In the genomic region with DNA sequence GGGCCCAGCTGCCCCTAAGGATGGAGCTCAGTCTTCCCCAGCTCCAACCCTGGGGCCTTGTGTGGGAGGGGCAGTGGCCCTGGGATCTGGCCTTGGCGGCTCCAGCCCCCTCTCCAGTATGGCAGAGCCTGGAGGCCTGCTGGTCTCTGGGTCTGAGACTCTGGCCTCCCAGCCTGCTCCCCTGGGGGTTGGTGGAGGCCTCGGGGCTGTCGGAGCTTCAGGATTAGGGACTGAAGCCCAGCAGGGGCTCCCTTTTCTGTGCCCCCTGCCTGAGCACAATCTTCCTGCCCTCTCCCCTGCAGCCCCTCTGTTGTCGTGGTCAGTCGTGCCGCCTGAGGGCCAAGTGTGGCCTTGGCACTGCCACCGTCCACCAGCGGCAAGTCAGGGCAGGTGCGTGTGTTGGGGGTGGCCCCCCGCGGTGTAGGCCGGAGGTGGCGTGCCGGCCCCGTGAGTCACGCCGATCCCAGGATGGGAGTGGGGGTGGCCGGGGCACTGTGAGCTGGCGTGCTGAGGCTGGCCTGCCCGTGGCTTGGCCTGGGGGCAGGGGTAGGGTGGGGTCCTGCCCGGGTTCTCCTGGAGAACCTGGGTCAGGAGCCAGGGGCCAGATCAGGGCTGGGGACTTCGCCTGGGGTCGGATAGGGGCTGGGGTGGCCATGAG, we compare ENCODE assay signal across 12 cellular contexts. TPM values are rescaled to one million over a fixed set of nuclear protein-coding genes. Genes with fewer than 3 reads are reported as not detected.
DNase-seq lines count a peak whose midpoint lies in the region; ATAC-seq and TF ChIP-seq lines count a peak whose summit lies in the region.
"Had no signal": no experiment of that assay in that cellular context is flagged by ENCODE, and none has a peak within 500 bp of the region (broad histone marks: within the 10 kb centered on the region; RNA-seq: fewer than 3 reads in every experiment).

No MANE protein-coding gene starts in this region.

- ATAC-seq in PC-3 (peak; percentile 59), HG03039 (IDR thresholded peaks at IDR 0.05; ENCODE audit: unreplicated experiment) (no peak), GM21360 (IDR thresholded peaks at IDR 0.05; ENCODE audit: unreplicated experiment) (no peak), GM21367 (IDR thresholded peaks at IDR 0.05; ENCODE audit: unreplicated experiment) (no peak)
- ATAC-seq: sciatic nerve had no signal

- H3K9me3 ChIP-seq in BE2C: no peaks in the 10 kb centered on the region
- H3K9me3 ChIP-seq in PC-3 (ENCODE audit: low read length): no peaks in the 10 kb centered on the region
- H3K9me3 ChIP-seq in prostate gland: no peaks in the 10 kb centered on the region

- H3K27ac ChIP-seq in PC-3 (ENCODE audit: low read length) (peak overlapping the region; percentile 85), dorsolateral prefrontal cortex (peak overlapping the region in 34 of 59 donors; percentile 17 to 88 (median 55)), prostate gland (peak overlapping the region; percentile 87 to 95)

- H3K4me1 ChIP-seq in BE2C (peaks cover 36% of the 10 kb centered on the region), PC-3 (ENCODE audit: insufficient read depth, low read length) (peaks cover 49% of the 10 kb centered on the region), prostate gland (replicated peaks) (peaks cover 63% of the 10 kb centered on the region)

- TF ChIP-seq CTCF in BE2C (IDR thresholded peaks at IDR 0.05; ENCODE audit: low read depth, low read length) (no peak), PC-3 (conservative IDR thresholded peaks at IDR 0.05; ENCODE audit: low read depth, low read length) (no peak), dorsolateral prefrontal cortex (IDR thresholded peaks at IDR 0.05 in 54 of 56, conservative IDR thresholded peaks at IDR 0.05 in 2 of 56; ENCODE audit: low read depth in 1 of 56, partially characterized antibody in 56 of 56) (no peak), prostate gland (IDR thresholded peaks at IDR 0.05) (peak in 1 of 4 experiments; percentile 17)

- POLR2A ChIA-PET in PC-3 (lab: Charles Lee; ENCODE audit: unreplicated experiment): no interaction called here

- H3F3A ChIP-seq in PC-3 (ENCODE audit: low read length, unreplicated experiment): no peaks in the 10 kb centered on the region

- BruUV-seq in PC-3 (replicated peaks; lab: Mats Ljungman, UMichigan): no TSS peak

- peak overlapping the region; percentile 76 for H3K4me2 ChIP-seq in PC-3 (ENCODE audit: low read length)

- no peaks in the 10 kb centered on the region for H3K9me2 ChIP-seq in PC-3 (replicated peaks; ENCODE audit: low read length)

- H3K4me3 ChIP-seq in BE2C (ENCODE audit: low read depth, low read length) (no peak overlapping the region), PC-3 (ENCODE audit: low read length) (peak overlapping the region; percentile 43; the same call in 1 of the 2 replicates), dorsolateral prefrontal cortex (no peak overlapping the region), prostate gland (no peak overlapping the region)

- peaks cover 71% of the 10 kb centered on the region for H3K79me2 ChIP-seq in PC-3 (ENCODE audit: low read length)

- no peaks in the 10 kb centered on the region for H3K27me3 ChIP-seq in BE2C
- H3K27me3 ChIP-seq in PC-3 (ENCODE audit: low read length): no peaks in the 10 kb centered on the region
- H3K27me3 ChIP-seq in dorsolateral prefrontal cortex: no peaks in the 10 kb centered on the region
- no peaks in the 10 kb centered on the region for H3K27me3 ChIP-seq in prostate gland (replicated peaks; ENCODE audit: insufficient read depth)

- TF ChIP-seq POLR2A in prostate gland (IDR thresholded peaks at IDR 0.05): peak; percentile 23

- no peaks in the 10 kb centered on the region for H4K20me1 ChIP-seq in PC-3 (ENCODE audit: low read length)

- intact Hi-C loops in PC-3 (cut with micrococcal nuclease) (loop anchor here (2.0 kb wide), 1 partner anchor 63 kb away; no protein-coding TSS in a partner anchor), dorsolateral prefrontal cortex (cut with DNase I) (loop anchor here (5.0 kb wide), 2 partner anchors 43 to 57 kb away; no protein-coding TSS in a partner anchor), prostate gland (cut with DNase I) (loop anchor here (5.0 kb wide), 1 partner anchor 57 kb away; no protein-coding TSS in a partner anchor)

- peak overlapping the region; percentile 69 for H3K9ac ChIP-seq in PC-3 (ENCODE audit: low read length)

- CTCF ChIA-PET in PC-3 (lab: Charles Lee): no interaction called here

- H2AFZ ChIP-seq in PC-3 (ENCODE audit: low read length): no peak overlapping the region

- WGBS in prostate gland: 38% methylated on average over 23 of the region's 23 CpGs

- DNase-seq in BE2C (peak; percentile 51), PC-3 (peak; percentile 83), dorsolateral prefrontal cortex (no peak), prostate gland (ENCODE audit: low spot score) (peak; percentile 68), HCEC 1CT (no peak)
- DNase-seq: AML-193, GOT3, NCI-H510A treated with DMSO at 0.1 percent for 48 hours had no signal

- no peaks in the 10 kb centered on the region for H3K36me3 ChIP-seq in BE2C
- no peaks in the 10 kb centered on the region; the same call in 1 of the 2 replicates for H3K36me3 ChIP-seq in PC-3 (ENCODE audit: low read depth, low read length)
- no peaks in the 10 kb centered on the region for H3K36me3 ChIP-seq in prostate gland

RNA-seq across cellular contexts. Expression of gene RXRA, which starts 53.6 kb away (rescaled TPM):
- 47.3 TPM for polyA plus RNA-seq in BE2C (2012; ENCODE audit: insufficient read depth, insufficient read length, low read depth)
- total RNA-seq in PC-3 (2014; rRNA removed) (17.5 and 23.3 TPM in 2 replicates), dorsolateral prefrontal cortex (100 to 1,000 TPM in 4 of 120 experiments, 10 to 100 TPM in 116; 32.1 to 133 (median 55.1) TPM), prostate gland (10 to 100 TPM; 69.5 to 84.1 TPM)

Comparison
In these comparisons a context has a peak if more than half of its experiments do, and no peak if none do; other contexts are left out.
1. DNase-seq: peak in BE2C (single experiment), PC-3 (single experiment) and prostate gland (single experiment); none in dorsolateral prefrontal cortex (0 of 10) and HCEC 1CT (single experiment).
2. Peak in every context shown above with its lines, with median percentiles within 50 percentile points of each other: H3K27ac ChIP-seq.